Comparison of ENCODE assay signal across 25 cellular contexts in the genomic region with DNA sequence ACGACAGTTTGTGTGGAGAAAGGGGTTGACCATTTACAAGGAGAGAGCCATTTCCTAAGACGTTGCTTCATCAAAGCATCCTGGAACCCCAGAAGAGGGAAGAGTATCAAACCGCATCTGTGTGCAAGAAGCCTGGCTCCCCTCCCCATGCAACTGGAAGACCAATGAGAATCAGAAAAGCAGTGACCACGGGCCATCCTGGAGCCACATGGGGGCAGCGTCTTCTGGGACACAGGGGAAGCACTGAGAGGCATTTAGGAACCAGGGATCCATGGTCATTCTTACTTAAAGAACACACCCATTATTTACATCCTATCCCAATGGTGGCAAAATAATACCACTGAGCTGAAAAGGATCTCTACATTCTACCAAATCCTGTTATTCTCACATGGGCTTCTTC. TPM values are rescaled to one million over a fixed set of nuclear protein-coding genes. Genes with fewer than 3 reads are reported as not detected.
A peak's percentile ranks its signal among the peaks of the same experiment; 100 is the strongest.
DNase-seq lines count a peak whose midpoint lies in the region; ATAC-seq and TF ChIP-seq lines count a peak whose summit lies in the region.
"Had no signal": no experiment of that assay in that cellular context is flagged by ENCODE, and none has a peak within 500 bp of the region (broad histone marks: within the 10 kb centered on the region; RNA-seq: fewer than 3 reads in every experiment).

No MANE protein-coding gene starts in this region.

- no peak for ATAC-seq in Right ventricle myocardium superior (ENCODE audit: poor library complexity)
- peak; percentile 90 for ATAC-seq in WTC11
- ATAC-seq in HG02973 (IDR thresholded peaks at IDR 0.05; ENCODE audit: unreplicated experiment), result no peak
- ATAC-seq: activated naive CD8-positive, alpha-beta T cell treated with anti-CD3 and anti-CD28 coated beads, Interleukin-2, amount 50 U/mL, for 24 hours had no signal

- no peaks in the 10 kb centered on the region for H3K9me3 Mint-ChIP-seq in WTC11
- H3K9me3 Mint-ChIP-seq: activated naive CD8-positive, alpha-beta T cell treated with anti-CD3 and anti-CD28 coated beads, Interleukin-2, amount 50 U/mL, for 24 hours; activated T-cell treated with anti-CD3 and anti-CD28 coated beads, Interleukin-2, amount 50 U/mL, for 24 hours had no signal

- H3K4me1 ChIP-seq in cardiac muscle cell (ENCODE audit: low read depth), result peaks cover 36% of the 10 kb centered on the region
- H3K4me1 ChIP-seq: Peyer's patch, SJSA1 had no signal

- H3K27ac Mint-ChIP-seq in WTC11, result no peak overlapping the region
- H3K27ac Mint-ChIP-seq: activated naive CD8-positive, alpha-beta T cell treated with anti-CD3 and anti-CD28 coated beads, Interleukin-2, amount 50 U/mL, for 24 hours; activated T-cell treated with anti-CD3 and anti-CD28 coated beads, Interleukin-2, amount 50 U/mL, for 24 hours had no signal

- H3K36me3 ChIP-seq in cardiac muscle cell, result no peaks in the 10 kb centered on the region
- H3K36me3 ChIP-seq: Peyer's patch, SJSA1 had no signal

- no peaks in the 10 kb centered on the region for H3K27me3 ChIP-seq in cardiac muscle cell
- H3K27me3 ChIP-seq: Peyer's patch, SJSA1 had no signal

- intact Hi-C loops in Right ventricle myocardium superior (cut with DNase I), result no loop called here

- CTCF ChIA-PET in WTC11 (lab: Charles Lee), result no interaction called here

- no peak overlapping the region for H3K4me3 Mint-ChIP-seq in WTC11
- H3K4me3 Mint-ChIP-seq: activated naive CD8-positive, alpha-beta T cell treated with anti-CD3 and anti-CD28 coated beads, Interleukin-2, amount 50 U/mL, for 24 hours; activated T-cell treated with anti-CD3 and anti-CD28 coated beads, Interleukin-2, amount 50 U/mL, for 24 hours had no signal

- H3K4me1 Mint-ChIP-seq in WTC11, result peaks cover 10% of the 10 kb centered on the region
- H3K4me1 Mint-ChIP-seq: activated naive CD8-positive, alpha-beta T cell treated with anti-CD3 and anti-CD28 coated beads, Interleukin-2, amount 50 U/mL, for 24 hours had no signal

- POLR2A ChIA-PET in WTC11 (lab: Charles Lee), result no interaction called here

- no peaks in the 10 kb centered on the region for H3K27me3 Mint-ChIP-seq in WTC11 (ENCODE audit: low read depth)
- H3K27me3 Mint-ChIP-seq: activated naive CD8-positive, alpha-beta T cell treated with anti-CD3 and anti-CD28 coated beads, Interleukin-2, amount 50 U/mL, for 24 hours; activated T-cell treated with anti-CD3 and anti-CD28 coated beads, Interleukin-2, amount 50 U/mL, for 24 hours had no signal

- no peaks in the 10 kb centered on the region for H3K36me3 Mint-ChIP-seq in WTC11

- H3K4me3 ChIP-seq in cardiac muscle cell (no peak overlapping the region), retinal pigment epithelial cell (ENCODE audit: low read length) (no peak overlapping the region)
- H3K4me3 ChIP-seq: lung, Peyer's patch, SJSA1 had no signal

- no peak for DNase-seq in cardiac muscle cell (ENCODE audit: low read depth in 1 of 2, low spot score in 1 of 2)
- no peak for DNase-seq in Right ventricle myocardium superior
- peak; percentile 47 for DNase-seq in WTC11 (ENCODE audit: low spot score)
- peak; percentile 20 for DNase-seq in globus pallidus (ENCODE audit: low spot score)
- no peak for DNase-seq in retinal pigment epithelial cell (ENCODE audit: low read depth)
- DNase-seq in NCI-H345 treated with DMSO at 0.1 percent for 48 hours (lab: John Stamatoyannopoulos, UW; ENCODE audit: unreplicated experiment), result no peak
- no peak for DNase-seq in GM19240 (ENCODE audit: insufficient read length, low spot score)
- DNase-seq: 8988T; activated CD4-positive, alpha-beta T cell treated with anti-CD3 and anti-CD28 coated beads for 4 hours; activated CD8-positive, alpha-beta memory T cell treated with anti-CD3 and anti-CD28 coated beads for 24 hours; activated gamma-delta T cell treated with Interleukin-2 at 50 U/mL for 16 hours; activated naive CD8-positive, alpha-beta T cell treated with anti-CD3 and anti-CD28 coated beads, Interleukin-2, amount 50 U/mL, for 24 hours; activated T-cell treated with anti-CD3 and anti-CD28 coated beads, Interleukin-2, amount 50 U/mL, for 24 hours; AML-193; hippocampal formation; islet precursor cell; KBM-7; MM.1S; NCI-H1436; Peyer's patch; stimulated activated CD8-positive, alpha-beta memory T cell treated with anti-CD3 and anti-CD28 coated beads, Interleukin-4, amount 100 ng/mL, for 48 hours; trophoblast cell had no signal

- no peak overlapping the region for H3K27ac ChIP-seq in cardiac muscle cell
- H3K27ac ChIP-seq: Peyer's patch, SJSA1 had no signal

- H3K9me3 ChIP-seq in cardiac muscle cell (ENCODE audit: low read depth), result no peaks in the 10 kb centered on the region
- H3K9me3 ChIP-seq: Peyer's patch, SJSA1 had no signal

- peak; percentile 3 for TF ChIP-seq CTCF in cardiac muscle cell (IDR thresholded peaks at IDR 0.05; ENCODE audit: low read depth, low read length)
- no peak for TF ChIP-seq CTCF in WTC11 (IDR thresholded peaks at IDR 0.05)
- peak; percentile 16 for TF ChIP-seq CTCF in retinal pigment epithelial cell (conservative IDR thresholded peaks at IDR 0.05; ENCODE audit: low read depth, low read length)

TF ChIP-seq in WTC11, 78 proteins besides CTCF, POLR2A, EP300 and RAD21 (continues in another document):
- no peak for TF ChIP-seq NR2C2 (CRISPR knock-in tag; IDR thresholded peaks at IDR 0.05)
- no peak for TF ChIP-seq CREB1 (CRISPR knock-in tag; IDR thresholded peaks at IDR 0.05)
- no peak for TF ChIP-seq NFE2L1 (CRISPR knock-in tag; IDR thresholded peaks at IDR 0.05)
- TF ChIP-seq, protein P1, sequence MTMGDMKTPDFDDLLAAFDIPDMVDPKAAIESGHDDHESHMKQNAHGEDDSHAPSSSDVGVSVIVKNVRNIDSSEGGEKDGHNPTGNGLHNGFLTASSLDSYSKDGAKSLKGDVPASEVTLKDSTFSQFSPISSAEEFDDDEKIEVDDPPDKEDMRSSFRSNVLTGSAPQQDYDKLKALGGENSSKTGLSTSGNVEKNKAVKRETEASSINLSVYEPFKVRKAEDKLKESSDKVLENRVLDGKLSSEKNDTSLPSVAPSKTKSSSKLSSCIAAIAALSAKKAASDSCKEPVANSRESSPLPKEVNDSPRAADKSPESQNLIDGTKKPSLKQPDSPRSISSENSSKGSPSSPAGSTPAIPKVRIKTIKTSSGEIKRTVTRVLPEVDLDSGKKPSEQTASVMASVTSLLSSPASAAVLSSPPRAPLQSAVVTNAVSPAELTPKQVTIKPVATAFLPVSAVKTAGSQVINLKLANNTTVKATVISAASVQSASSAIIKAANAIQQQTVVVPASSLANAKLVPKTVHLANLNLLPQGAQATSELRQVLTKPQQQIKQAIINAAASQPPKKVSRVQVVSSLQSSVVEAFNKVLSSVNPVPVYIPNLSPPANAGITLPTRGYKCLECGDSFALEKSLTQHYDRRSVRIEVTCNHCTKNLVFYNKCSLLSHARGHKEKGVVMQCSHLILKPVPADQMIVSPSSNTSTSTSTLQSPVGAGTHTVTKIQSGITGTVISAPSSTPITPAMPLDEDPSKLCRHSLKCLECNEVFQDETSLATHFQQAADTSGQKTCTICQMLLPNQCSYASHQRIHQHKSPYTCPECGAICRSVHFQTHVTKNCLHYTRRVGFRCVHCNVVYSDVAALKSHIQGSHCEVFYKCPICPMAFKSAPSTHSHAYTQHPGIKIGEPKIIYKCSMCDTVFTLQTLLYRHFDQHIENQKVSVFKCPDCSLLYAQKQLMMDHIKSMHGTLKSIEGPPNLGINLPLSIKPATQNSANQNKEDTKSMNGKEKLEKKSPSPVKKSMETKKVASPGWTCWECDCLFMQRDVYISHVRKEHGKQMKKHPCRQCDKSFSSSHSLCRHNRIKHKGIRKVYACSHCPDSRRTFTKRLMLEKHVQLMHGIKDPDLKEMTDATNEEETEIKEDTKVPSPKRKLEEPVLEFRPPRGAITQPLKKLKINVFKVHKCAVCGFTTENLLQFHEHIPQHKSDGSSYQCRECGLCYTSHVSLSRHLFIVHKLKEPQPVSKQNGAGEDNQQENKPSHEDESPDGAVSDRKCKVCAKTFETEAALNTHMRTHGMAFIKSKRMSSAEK (CRISPR knock-in tag; IDR thresholded peaks at IDR 0.05; ENCODE audit: borderline replicate concordance), result no peak
- TF ChIP-seq RORB (CRISPR knock-in tag; IDR thresholded peaks at IDR 0.05), result no peak
- no peak for TF ChIP-seq ZNF121 (CRISPR knock-in tag; IDR thresholded peaks at IDR 0.05)
- no peak for TF ChIP-seq ERG (CRISPR knock-in tag; IDR thresholded peaks at IDR 0.05)
- TF ChIP-seq, protein P2, sequence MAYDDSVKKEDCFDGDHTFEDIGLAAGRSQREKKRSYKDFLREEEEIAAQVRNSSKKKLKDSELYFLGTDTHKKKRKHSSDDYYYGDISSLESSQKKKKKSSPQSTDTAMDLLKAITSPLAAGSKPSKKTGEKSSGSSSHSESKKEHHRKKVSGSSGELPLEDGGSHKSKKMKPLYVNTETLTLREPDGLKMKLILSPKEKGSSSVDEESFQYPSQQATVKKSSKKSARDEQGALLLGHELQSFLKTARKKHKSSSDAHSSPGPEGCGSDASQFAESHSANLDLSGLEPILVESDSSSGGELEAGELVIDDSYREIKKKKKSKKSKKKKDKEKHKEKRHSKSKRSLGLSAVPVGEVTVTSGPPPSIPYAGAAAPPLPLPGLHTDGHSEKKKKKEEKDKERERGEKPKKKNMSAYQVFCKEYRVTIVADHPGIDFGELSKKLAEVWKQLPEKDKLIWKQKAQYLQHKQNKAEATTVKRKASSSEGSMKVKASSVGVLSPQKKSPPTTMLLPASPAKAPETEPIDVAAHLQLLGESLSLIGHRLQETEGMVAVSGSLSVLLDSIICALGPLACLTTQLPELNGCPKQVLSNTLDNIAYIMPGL (CRISPR knock-in tag; IDR thresholded peaks at IDR 0.05), result no peak
- TF ChIP-seq ZMAT4 (CRISPR knock-in tag; IDR thresholded peaks at IDR 0.05), result no peak
- TF ChIP-seq SMAD3 (CRISPR knock-in tag; IDR thresholded peaks at IDR 0.05; ENCODE audit: borderline replicate concordance), result no peak

RNA-seq across cellular contexts. Expression of gene SEMA5A, which starts 29.3 kb away (rescaled TPM):
- total RNA-seq in cardiac muscle cell, result 14.6 and 16.6 TPM in 2 replicates
- 12.9 and 15.7 TPM in 2 replicates for polyA plus RNA-seq in cardiac muscle cell
- total RNA-seq in Right ventricle myocardium superior, result 27.1 TPM
- total RNA-seq in WTC11 (2021), result 9.3 to 14.3 TPM (median 11.8 TPM) in 3 replicates

Comparison
In these comparisons a context has a peak if more than half of its experiments do, and no peak if none do; other contexts are left out.
1. DNase-seq: peak in WTC11 (single experiment) and globus pallidus (single experiment); none in cardiac muscle cell (0 of 2), Right ventricle myocardium superior (single experiment), retinal pigment epithelial cell (single experiment), NCI-H345 treated with DMSO at 0.1 percent for 48 hours (single experiment) and GM19240 (single experiment).